ENCODE assay signal across 8 cellular contexts in the genomic region with DNA sequence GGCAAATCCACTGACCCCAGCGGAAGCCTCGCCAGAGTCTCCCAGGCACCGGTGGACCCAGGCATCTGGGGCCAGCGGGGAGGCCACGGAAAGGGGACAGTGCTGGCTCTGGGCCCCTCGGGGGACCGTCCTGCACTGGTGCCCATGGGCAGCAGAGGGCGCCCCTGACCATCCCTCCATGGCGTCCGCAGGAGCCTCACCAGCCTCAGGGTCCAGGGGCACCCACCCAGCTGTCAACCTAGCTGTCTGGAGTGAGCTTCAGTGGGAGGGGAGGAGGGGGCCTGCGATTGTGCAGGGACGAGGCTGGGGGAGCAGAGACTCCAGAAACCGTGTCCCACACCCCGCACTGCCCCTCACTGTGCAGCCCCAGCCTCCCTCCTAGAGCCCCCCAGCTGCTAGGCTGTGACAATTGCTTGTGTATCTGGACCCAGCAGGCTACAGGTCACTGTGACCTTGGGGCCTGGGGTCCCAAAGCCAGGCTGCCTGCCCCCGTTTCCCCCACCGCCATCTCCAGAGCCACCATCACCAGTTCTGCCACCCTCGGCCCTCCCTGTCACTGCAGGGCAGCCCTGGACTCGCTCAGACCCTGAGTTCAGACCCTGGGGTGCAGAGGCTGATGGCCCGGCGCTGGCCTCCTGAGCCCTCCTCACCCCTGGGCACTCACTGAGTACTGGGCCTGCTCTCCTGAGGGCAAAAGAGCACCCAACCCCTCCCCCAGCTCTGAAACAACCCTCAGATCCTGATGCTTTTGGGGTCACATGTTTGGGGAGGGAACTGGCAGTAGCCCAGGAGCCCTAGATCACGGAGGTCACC. TPM values are rescaled to one million over a fixed set of nuclear protein-coding genes. Genes with fewer than 3 reads are reported as not detected.
DNase-seq lines count a peak whose midpoint lies in the region; ATAC-seq and TF ChIP-seq lines count a peak whose summit lies in the region.

No MANE protein-coding gene starts in this region.

- DNase-seq in Caki2 (ENCODE audit: low read depth), result peak; percentile 22
- peak; percentile 54 for DNase-seq in KBM-7
- DNase-seq in activated CD4-positive, alpha-beta T cell treated with anti-CD3 and anti-CD28 coated beads, Interleukin-2, amount 50 U/mL, for 1 hour, result peak; percentile 48
- peak; percentile 6 for DNase-seq in epithelial cell of esophagus (ENCODE audit: low read depth)
- DNase-seq in natural killer cell, result no peak
- DNase-seq in type B pancreatic cell (ENCODE audit: extremely low spot score, unreplicated experiment), result peak; percentile 79

- H3K9me3 Mint-ChIP-seq in natural killer cell (no peaks in the 10 kb centered on the region), type B pancreatic cell (no peaks in the 10 kb centered on the region)

- no peak overlapping the region for H3K4me3 Mint-ChIP-seq in natural killer cell
- H3K4me3 Mint-ChIP-seq in type B pancreatic cell, result no peak overlapping the region

- no peak overlapping the region for H3K4me3 ChIP-seq in epithelial cell of esophagus (ENCODE audit: low read length)

- TF ChIP-seq CTCF in epithelial cell of esophagus (IDR thresholded peaks at IDR 0.05; ENCODE audit: insufficient read depth, low read depth, low read length, missing control alignments) (peak; percentile 65), natural killer cell (IDR thresholded peaks at IDR 0.05) (peak; percentile 75), type B pancreatic cell (conservative IDR thresholded peaks at IDR 0.05) (peak; percentile 95)

- peak; percentile 36 to 52 (median 46) for ATAC-seq in natural killer cell
- ATAC-seq in GM21528 (IDR thresholded peaks at IDR 0.05; ENCODE audit: low FRiP score, unreplicated experiment), result no peak
- no peak for ATAC-seq in HG03280 (IDR thresholded peaks at IDR 0.05; ENCODE audit: unreplicated experiment)

- intact Hi-C loops in natural killer cell (cut with micrococcal nuclease), result loop anchor here (5.0 kb wide), 2 partner anchors 81 to 126 kb away; a partner anchor contains a TSS

- H3K36me3 Mint-ChIP-seq in natural killer cell (no peaks in the 10 kb centered on the region), type B pancreatic cell (no peaks in the 10 kb centered on the region)

- H3K27me3 Mint-ChIP-seq in natural killer cell (ENCODE audit: low read depth in 2 of 2) (peaks cover 6 to 21% of the 10 kb centered on the region in 2 donors), type B pancreatic cell (peaks cover 21% of the 10 kb centered on the region)

- H3K27ac Mint-ChIP-seq in natural killer cell (no peak overlapping the region), type B pancreatic cell (no peak overlapping the region)

- in situ Hi-C loops in Caki2 (cut with HindIII; ENCODE audit: low pct_unique_long_range_greater_than_20kb, low sequenced_read_pairs) (no loop called here), KBM-7 (cut with MboI; ENCODE audit: low pct_unique_long_range_greater_than_20kb, low sequenced_read_pairs) (no loop called here)

- H3K4me1 Mint-ChIP-seq in natural killer cell (peaks cover 14 to 24% of the 10 kb centered on the region in 2 donors), type B pancreatic cell (ENCODE audit: unreplicated experiment) (peaks cover 12% of the 10 kb centered on the region)

RNA-seq across cellular contexts. Expression of a gene that starts 10.7 kb away (rescaled TPM):
- total RNA-seq in Caki2 (2014; rRNA removed; shearing (Covaris generic); ENCODE audit: low replicate concordance), result 95.8 and 146 TPM in 2 replicates
- total RNA-seq in natural killer cell, result 1 to 10 TPM; 1.0 to 5.2 (median 2.5) TPM
- 78.4 and 167 TPM in 2 replicates for total RNA-seq in type B pancreatic cell (ENCODE audit: low replicate concordance)

Comparison
In these comparisons a context has a peak if more than half of its experiments do, and no peak if none do; other contexts are left out.
1. ATAC-seq: peak in natural killer cell (3 of 3); none in GM21528 (single experiment) and HG03280 (single experiment).
2. RNA of a gene that starts 10.7 kb away (total RNA-seq): 78.4 to 167 TPM in type B pancreatic cell and 95.8 to 146 TPM in Caki2; 1.0 to 5.2 TPM in natural killer cell; every median in the first group is over 10 times any median in the second.
3. Peak in every context shown above with its lines, with median percentiles within 50 percentile points of each other: CTCF ChIP-seq.